1 cellular context compared by ENCODE assay signal in genomic region chr12:55743967-55744931, GRCh38.
TF ChIP-seq lines count a peak whose summit lies in the region.

No MANE protein-coding gene starts in this region.

TF ChIP-seq in endothelial cell of umbilical vein, 7 proteins besides CTCF, POLR2A, EP300 and RAD21:
- TF ChIP-seq FOS (IDR thresholded peaks at IDR 0.05; ENCODE audit: borderline replicate concordance, insufficient read depth, low read length) (no peak), MYC (IDR thresholded peaks at IDR 0.05; ENCODE audit: low read depth, low read length) (no peak), POLR2AphosphoS5 (IDR thresholded peaks at IDR 0.05; ENCODE audit: insufficient read depth, low read depth, low read length) (no peak), EZH2 (IDR thresholded peaks at IDR 0.05; ENCODE audit: borderline replicate concordance, low read depth, low read length, severe bottlenecking) (no peak), GATA2 (IDR thresholded peaks at IDR 0.05; ENCODE audit: insufficient read depth, insufficient read length, low read depth, low read length) (no peak), MAX (IDR thresholded peaks at IDR 0.05; ENCODE audit: insufficient read depth, insufficient read length) (no peak), JUN (IDR thresholded peaks at IDR 0.05; ENCODE audit: borderline replicate concordance, insufficient read depth, insufficient read length, low read depth) (no peak)
